In the genomic region with DNA sequence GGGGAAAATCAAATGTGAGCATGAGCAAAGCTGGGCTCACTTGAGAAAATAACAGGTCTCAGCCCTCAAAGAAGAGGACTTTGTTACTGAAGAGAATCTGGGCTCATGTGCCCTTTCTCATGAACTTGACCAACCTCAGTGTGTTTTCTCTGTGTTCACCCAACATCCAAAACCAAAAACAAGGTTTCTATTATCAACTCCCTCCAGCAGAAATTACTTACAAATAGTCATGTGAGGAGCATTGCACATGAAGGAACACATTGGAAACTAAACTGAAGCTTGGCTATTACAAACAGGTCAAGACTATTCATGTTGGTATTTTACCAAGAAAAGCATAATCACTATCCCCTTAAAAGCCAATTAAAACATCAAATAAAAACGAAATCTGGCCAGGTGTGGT, we compare ENCODE assay signal across 22 cellular contexts.
DNase-seq lines count a peak whose midpoint lies in the region; ATAC-seq and TF ChIP-seq lines count a peak whose summit lies in the region.
"Had no signal": no experiment of that assay in that cellular context is flagged by ENCODE, and none has a peak within 500 bp of the region (broad histone marks: within the 10 kb centered on the region; RNA-seq: fewer than 3 reads in every experiment).

No MANE protein-coding gene starts in this region.

- H3K36me3 Mint-ChIP-seq in stimulated activated memory B cell treated with anti-CD40 and anti-IgM and Interleukin-4, amounts not matched to agents 10 μg/mL and 1 μg/mL and 100 μg/mL, for 72 hours: peaks cover 6% of the 10 kb centered on the region
- H3K36me3 Mint-ChIP-seq: CD4-positive, alpha-beta memory T cell had no signal

- H3K27ac ChIP-seq in HUES6 (ENCODE audit: low read depth, low read length): peak overlapping the region; percentile 16; the same call in 1 of the 2 replicates
- peak overlapping the region in 57 of 59 donors; percentile 17 to 93 (median 76) for H3K27ac ChIP-seq in dorsolateral prefrontal cortex
- peak overlapping the region; percentile 26 for H3K27ac ChIP-seq in hepatocyte
- peak overlapping the region; percentile 47 for H3K27ac ChIP-seq in suprapubic skin
- H3K27ac ChIP-seq: lower lobe of right lung, stomach had no signal

- no peak for ATAC-seq in stimulated activated memory B cell treated with anti-CD40 and anti-IgM and Interleukin-4, amounts not matched to agents 10 μg/mL and 1 μg/mL and 100 μg/mL, for 72 hours
- ATAC-seq in HG02642 (IDR thresholded peaks at IDR 0.05; ENCODE audit: poor library complexity, unreplicated experiment): no peak
- no peak for ATAC-seq in HG02798 (IDR thresholded peaks at IDR 0.05; ENCODE audit: poor library complexity, unreplicated experiment)
- ATAC-seq: activated T-cell treated with anti-CD3 and anti-CD28 coated beads, Interleukin-2, amount 50 U/mL, for 72 hours; lower lobe of right lung had no signal

- H3K4me3 Mint-ChIP-seq in stimulated activated memory B cell treated with anti-CD40 and anti-IgM and Interleukin-4, amounts not matched to agents 10 μg/mL and 1 μg/mL and 100 μg/mL, for 72 hours: no peak overlapping the region
- H3K4me3 Mint-ChIP-seq: activated T-cell treated with anti-CD3 and anti-CD28 coated beads, Interleukin-2, amount 50 U/mL, for 72 hours; CD4-positive, alpha-beta memory T cell; immature natural killer cell had no signal

- H3K36me3 ChIP-seq in HUES6 (ENCODE audit: control insufficient read depth, insufficient read depth, low read length) (no peaks in the 10 kb centered on the region), hepatocyte (replicated peaks; ENCODE audit: insufficient read depth, low read depth) (no peaks in the 10 kb centered on the region), suprapubic skin (no peaks in the 10 kb centered on the region)
- H3K36me3 ChIP-seq: lower lobe of right lung, stomach had no signal

- no peak overlapping the region for H3K4me2 ChIP-seq in hepatocyte

- in situ Hi-C loops in GM13977 (cut with MboI; ENCODE audit: low pct_unique_long_range_greater_than_20kb, low sequenced_read_pairs, unreplicated experiment): no loop called here

- H3K4me1 ChIP-seq in HUES6 (ENCODE audit: control insufficient read depth, insufficient read depth, low read length) (peaks cover 13% of the 10 kb centered on the region), hepatocyte (ENCODE audit: insufficient read depth) (no peaks in the 10 kb centered on the region), suprapubic skin (peaks cover 7% of the 10 kb centered on the region)
- H3K4me1 ChIP-seq: stomach had no signal

- H3K9me3 Mint-ChIP-seq in stimulated activated memory B cell treated with anti-CD40 and anti-IgM and Interleukin-4, amounts not matched to agents 10 μg/mL and 1 μg/mL and 100 μg/mL, for 72 hours: no peaks in the 10 kb centered on the region
- H3K9me3 Mint-ChIP-seq: activated T-cell treated with anti-CD3 and anti-CD28 coated beads, Interleukin-2, amount 50 U/mL, for 72 hours; CD4-positive, alpha-beta memory T cell; immature natural killer cell had no signal

- no peaks in the 10 kb centered on the region for H3K27me3 Mint-ChIP-seq in stimulated activated memory B cell treated with anti-CD40 and anti-IgM and Interleukin-4, amounts not matched to agents 10 μg/mL and 1 μg/mL and 100 μg/mL, for 72 hours

- 68% methylated on average over 1 of the region's 1 CpG for WGBS in hepatocyte (ENCODE audit: low lambda C conversion rate, missing lambda C conversion rate)
- 35% methylated on average over 1 of the region's 1 CpG for WGBS in suprapubic skin

- no peak overlapping the region for H3K9ac ChIP-seq in HUES6 (ENCODE audit: low read length)

- no peaks in the 10 kb centered on the region for H3K9me2 ChIP-seq in hepatocyte (replicated peaks; ENCODE audit: insufficient read depth)

- H3K27ac Mint-ChIP-seq in stimulated activated memory B cell treated with anti-CD40 and anti-IgM and Interleukin-4, amounts not matched to agents 10 μg/mL and 1 μg/mL and 100 μg/mL, for 72 hours: no peak overlapping the region
- H3K27ac Mint-ChIP-seq: activated T-cell treated with anti-CD3 and anti-CD28 coated beads, Interleukin-2, amount 50 U/mL, for 72 hours; immature natural killer cell had no signal

- H3K4me1 Mint-ChIP-seq in stimulated activated memory B cell treated with anti-CD40 and anti-IgM and Interleukin-4, amounts not matched to agents 10 μg/mL and 1 μg/mL and 100 μg/mL, for 72 hours: no peaks in the 10 kb centered on the region
- H3K4me1 Mint-ChIP-seq: CD4-positive, alpha-beta memory T cell; immature natural killer cell had no signal

- H3K4me3 ChIP-seq in HUES6 (ENCODE audit: low read depth, low read length) (no peak overlapping the region), dorsolateral prefrontal cortex (no peak overlapping the region), hepatocyte (no peak overlapping the region), suprapubic skin (no peak overlapping the region)
- H3K4me3 ChIP-seq: lower lobe of right lung, skin epidermis, stomach had no signal

- TF ChIP-seq POLR2A in suprapubic skin (IDR thresholded peaks at IDR 0.05): no peak

- H4K20me1 ChIP-seq in hepatocyte (ENCODE audit: insufficient read depth, poor library complexity, severe bottlenecking): no peaks in the 10 kb centered on the region

- TF ChIP-seq EP300 in suprapubic skin (IDR thresholded peaks at IDR 0.05): no peak

- no peaks in the 10 kb centered on the region for H3K27me3 ChIP-seq in HUES6 (ENCODE audit: control insufficient read depth, insufficient read depth, low read length)
- no peaks in the 10 kb centered on the region for H3K27me3 ChIP-seq in dorsolateral prefrontal cortex
- no peaks in the 10 kb centered on the region for H3K27me3 ChIP-seq in hepatocyte
- H3K27me3 ChIP-seq in suprapubic skin: no peaks in the 10 kb centered on the region
- H3K27me3 ChIP-seq: stomach had no signal

- TF ChIP-seq CTCF in dorsolateral prefrontal cortex (IDR thresholded peaks at IDR 0.05 in 54 of 56, conservative IDR thresholded peaks at IDR 0.05 in 2 of 56; ENCODE audit: low read depth in 1 of 56, partially characterized antibody in 56 of 56) (no peak), hepatocyte (IDR thresholded peaks at IDR 0.05; ENCODE audit: poor library complexity) (no peak), suprapubic skin (IDR thresholded peaks at IDR 0.05) (no peak), GM13977 (IDR thresholded peaks at IDR 0.05; ENCODE audit: extremely low read depth, insufficient read depth, missing control alignments) (no peak)

- no peak for DNase-seq in dorsolateral prefrontal cortex
- DNase-seq in hepatocyte (ENCODE audit: low spot score): no peak
- no peak for DNase-seq in suprapubic skin (ENCODE audit: low spot score in 2 of 2)
- no peak for DNase-seq in GM13977 (ENCODE audit: low spot score)
- DNase-seq: activated CD4-positive, CD25-positive, alpha-beta regulatory T cell; activated CD8-positive, alpha-beta memory T cell treated with anti-CD3 and anti-CD28 coated beads for 24 hours; activated naive CD4-positive, alpha-beta T cell treated with anti-CD3 and anti-CD28 coated beads, Interleukin-2, amount 50 U/mL, for 16 hours; activated T-cell treated with anti-CD3 and anti-CD28 coated beads, Interleukin-2, amount 50 U/mL, for 72 hours; CD4-positive, alpha-beta memory T cell; HCEC 1CT; immature natural killer cell; lower lobe of right lung; NCI-H1694; NCI-H2227 treated with DMSO at 0.1 percent for 48 hours; NCI-H774; stimulated activated CD4-positive, alpha-beta T cell treated with anti-CD3 and anti-CD28 coated beads, Interleukin-4, amount 100 ng/mL, for 1 hour; stomach had no signal

- intact Hi-C loops in dorsolateral prefrontal cortex (cut with DNase I): no loop called here

- H2AFZ ChIP-seq in hepatocyte: no peak overlapping the region

- H3K9me3 ChIP-seq in HUES6 (ENCODE audit: control insufficient read depth, insufficient read depth, low read depth, low read length): no peaks in the 10 kb centered on the region
- no peaks in the 10 kb centered on the region for H3K9me3 ChIP-seq in hepatocyte (ENCODE audit: low read depth)
- H3K9me3 ChIP-seq in suprapubic skin: no peaks in the 10 kb centered on the region
- H3K9me3 ChIP-seq: lower lobe of right lung, stomach had no signal

- no peaks in the 10 kb centered on the region for H3K79me2 ChIP-seq in hepatocyte

Comparison
In these comparisons a context has a peak if more than half of its experiments do, and no peak if none do; other contexts are left out.
1. H3K27ac ChIP-seq: peak in every context shown above with its lines; median percentile 76 in dorsolateral prefrontal cortex; 47 in suprapubic skin; 26 in hepatocyte; 16 in HUES6.